8 cellular contexts compared by ENCODE assay signal in genomic region chr14:76151398-76152332, GRCh38. TPM values are rescaled to one million over a fixed set of nuclear protein-coding genes. Genes with fewer than 3 reads are reported as not detected.
A peak's percentile ranks its signal among the peaks of the same experiment; 100 is the strongest.
DNase-seq lines count a peak whose midpoint lies in the region; ATAC-seq and TF ChIP-seq lines count a peak whose summit lies in the region.

Gene GPATCH2L, plus strand, starts transcription at chr14:76151922. Its CDS starts 2,442 bp downstream, at chr14:76154364.

- TF ChIP-seq CTCF in kidney epithelial cell (IDR thresholded peaks at IDR 0.05; ENCODE audit: insufficient read depth, low read length, poor library complexity, severe bottlenecking), result no peak

- DNase-seq in AG20443 (ENCODE audit: low spot score) (peak; percentile 100), NCI-H446 treated with DMSO at 0.1 percent for 48 hours (lab: John Stamatoyannopoulos, UW) (peak; percentile 61), cerebellar cortex (ENCODE audit: low spot score) (peak; percentile 93), kidney epithelial cell (ENCODE audit: low read depth) (peak; percentile 39)
- DNase-seq in activated CD4-positive, CD25-positive, alpha-beta regulatory T cell treated with anti-CD3 and anti-CD28 coated beads, Interleukin-2, amount 50 U/mL, for 72 hours, result peak; percentile 99
- peak; percentile 97 for DNase-seq in stimulated activated CD4-positive, alpha-beta T cell treated with anti-CD3 and anti-CD28 coated beads, Interleukin-15, amount 100 ng/mL, for 24 hours

- peak within 1 kb of the TSS; percentile 99 for H3K4me3 ChIP-seq in kidney epithelial cell (ENCODE audit: low read depth, low read length)

- H3K36me3 ChIP-seq in kidney epithelial cell (ENCODE audit: control insufficient read depth, insufficient read depth, low read length), result no peaks in the 10 kb centered on the region

- ATAC-seq in GM19025 (IDR thresholded peaks at IDR 0.05; ENCODE audit: low read depth, unreplicated experiment) (peak; percentile 82), HG03280 (IDR thresholded peaks at IDR 0.05; ENCODE audit: unreplicated experiment) (peak; percentile 90)

- H3K27me3 ChIP-seq in kidney epithelial cell (ENCODE audit: control insufficient read depth, insufficient read depth, low read length), result peaks cover 2% of the 10 kb centered on the region

RNA-seq across cellular contexts. Expression of gene GPATCH2L, which starts in this region (rescaled TPM):
- 76.7 and 83.3 TPM in 2 replicates for total RNA-seq in kidney epithelial cell

Comparison
In these comparisons a context has a peak if more than half of its experiments do, and no peak if none do; other contexts are left out.
1. Peak in every context shown above with its lines: DNase-seq, ATAC-seq and H3K4me3 ChIP-seq.
2. DNase-seq: peak in every context shown above with its lines; median percentile 100 in AG20443; 99 in activated CD4-positive, CD25-positive, alpha-beta regulatory T cell treated with anti-CD3 and anti-CD28 coated beads, Interleukin-2, amount 50 U/mL, for 72 hours; 97 in stimulated activated CD4-positive, alpha-beta T cell treated with anti-CD3 and anti-CD28 coated beads, Interleukin-15, amount 100 ng/mL, for 24 hours; 93 in cerebellar cortex; 61 in NCI-H446 treated with DMSO at 0.1 percent for 48 hours; 39 in kidney epithelial cell.